ENCODE assay signal across 8 cellular contexts in the genomic region with DNA sequence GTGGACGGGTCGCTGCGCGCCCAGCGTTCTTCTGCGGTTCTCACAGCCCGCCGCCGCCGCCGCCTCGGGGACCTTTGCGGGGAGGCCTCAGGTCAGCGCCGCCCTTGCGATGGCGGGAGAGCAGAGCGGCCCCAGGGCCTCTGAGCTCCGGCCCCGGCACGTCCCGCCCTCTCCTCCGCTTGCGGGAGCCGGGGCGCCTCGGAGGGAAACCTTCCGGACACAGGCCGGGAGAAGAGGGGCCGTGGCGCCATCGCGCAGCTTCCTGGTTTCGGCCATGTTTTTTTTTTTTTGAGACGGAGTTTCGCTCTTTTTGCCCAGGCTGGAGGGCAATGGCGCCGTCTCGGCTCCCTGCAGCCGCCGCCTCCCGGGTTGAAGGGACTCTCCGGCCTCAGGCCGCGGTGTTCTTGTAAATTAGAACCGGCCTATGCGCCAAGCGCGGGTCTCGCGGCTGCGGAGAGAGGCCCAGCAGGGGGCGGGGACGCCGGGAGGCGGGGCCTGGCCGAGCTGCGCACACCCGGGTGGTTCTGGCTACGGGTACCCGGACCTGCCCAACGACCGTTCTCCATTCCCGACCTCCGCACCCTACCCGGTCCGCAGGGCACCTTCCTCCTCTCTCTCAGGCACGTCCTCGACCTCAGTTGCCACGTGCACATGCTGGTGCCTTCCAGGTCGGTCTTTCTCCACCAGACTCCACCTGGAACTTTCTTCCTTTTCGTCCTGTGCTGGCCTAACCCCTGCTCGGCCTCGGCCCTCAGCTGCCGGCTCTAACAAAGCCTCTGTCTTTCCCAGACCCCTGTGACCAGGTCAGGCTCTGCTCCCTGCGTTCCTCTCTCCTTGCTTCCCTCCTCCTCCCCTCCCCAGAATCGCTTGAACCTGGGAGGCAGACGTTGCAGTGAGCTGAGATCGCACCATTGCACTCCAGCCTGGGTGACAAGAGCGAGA. TPM values are rescaled to one million over a fixed set of nuclear protein-coding genes. Genes with fewer than 3 reads are reported as not detected.
DNase-seq lines count a peak whose midpoint lies in the region; ATAC-seq and TF ChIP-seq lines count a peak whose summit lies in the region.

No MANE protein-coding gene starts in this region.

- H3K36me3 ChIP-seq in WERI-Rb-1 (peaks cover 6% of the 10 kb centered on the region; the same call in 1 of the 2 replicates), iPS-20b (ENCODE audit: insufficient read depth, low read depth, low read length) (peaks cover 4% of the 10 kb centered on the region; the same call in 1 of the 2 replicates), smooth muscle cell (ENCODE audit: low read depth) (no peaks in the 10 kb centered on the region)

- H3K9ac ChIP-seq in iPS-20b (ENCODE audit: low read depth, low read length): peak overlapping the region; percentile 87
- H3K9ac ChIP-seq in smooth muscle cell (ENCODE audit: low read depth): peak overlapping the region; percentile 94

- H3K4me3 ChIP-seq in WERI-Rb-1 (ENCODE audit: low read depth, low read length) (peak overlapping the region; percentile 57), iPS-20b (ENCODE audit: low read length) (peak overlapping the region; percentile 78), smooth muscle cell (peak overlapping the region; percentile 96)

- peak; percentile 74 for ATAC-seq in HG02571 (IDR thresholded peaks at IDR 0.05; ENCODE audit: unreplicated experiment)

- H3K27me3 ChIP-seq in WERI-Rb-1 (ENCODE audit: insufficient read depth, low read depth, severe bottlenecking) (no peaks in the 10 kb centered on the region), iPS-20b (ENCODE audit: insufficient read depth, low read length) (peaks cover 36% of the 10 kb centered on the region), smooth muscle cell (ENCODE audit: low read depth) (no peaks in the 10 kb centered on the region)

- no peaks in the 10 kb centered on the region for H3K4me1 ChIP-seq in iPS-20b (ENCODE audit: insufficient read depth, low read length)
- H3K4me1 ChIP-seq in smooth muscle cell (ENCODE audit: low read depth): peaks cover 18% of the 10 kb centered on the region

- peak overlapping the region; percentile 98 for H2AFZ ChIP-seq in smooth muscle cell (ENCODE audit: low read depth)

- DNase-seq in DMS 273 (lab: John Stamatoyannopoulos, UW; ENCODE audit: unreplicated experiment): peak; percentile 78
- DNase-seq in DMS 273 treated with DMSO at 0.1 percent for 48 hours (lab: John Stamatoyannopoulos, UW): no peak
- DNase-seq in NCI-H1092 (lab: John Stamatoyannopoulos, UW): peak; percentile 16
- peak; percentile 61 for DNase-seq in WERI-Rb-1
- peak; percentile 85 to 86 for DNase-seq in T47D (ENCODE audit: low read depth in 1 of 2, low spot score in 1 of 2)
- peak; percentile 61 for DNase-seq in smooth muscle cell (lab: John Stamatoyannopoulos, UW; ENCODE audit: unreplicated experiment)

- H3K4me2 ChIP-seq in smooth muscle cell: peak overlapping the region; percentile 93

- TF ChIP-seq CTCF in WERI-Rb-1 (IDR thresholded peaks at IDR 0.05; ENCODE audit: low read depth, low read length) (no peak), smooth muscle cell (IDR thresholded peaks at IDR 0.05; ENCODE audit: borderline replicate concordance, insufficient read depth, poor library complexity, severe bottlenecking) (peak; percentile 28)

- WGBS in smooth muscle cell (ENCODE audit: low lambda C conversion rate): 4% methylated on average over 76 of the region's 80 CpGs

- H4K20me1 ChIP-seq in smooth muscle cell (ENCODE audit: low read depth): no peaks in the 10 kb centered on the region

- in situ Hi-C loops in T47D (cut with HindIII; ENCODE audit: low pct_unique_long_range_greater_than_20kb, low sequenced_read_pairs): no loop called here

- peaks cover 14% of the 10 kb centered on the region for H3K79me2 ChIP-seq in smooth muscle cell (ENCODE audit: low read depth)

- peak overlapping the region; percentile 93 for H3K27ac ChIP-seq in WERI-Rb-1
- no peak overlapping the region for H3K27ac ChIP-seq in iPS-20b (ENCODE audit: low read length)
- H3K27ac ChIP-seq in smooth muscle cell (ENCODE audit: low read depth): peak overlapping the region; percentile 94

- H3K9me3 ChIP-seq in WERI-Rb-1 (ENCODE audit: severe bottlenecking) (no peaks in the 10 kb centered on the region), iPS-20b (ENCODE audit: insufficient read depth, low read depth, low read length) (peaks cover 18% of the 10 kb centered on the region), smooth muscle cell (replicated peaks; ENCODE audit: low read depth) (no peaks in the 10 kb centered on the region)

- no peaks in the 10 kb centered on the region for H3F3A ChIP-seq in smooth muscle cell (ENCODE audit: low read depth)

RNA-seq across cellular contexts. Expression of a gene that starts 28.8 kb away (rescaled TPM):
- 128 and 144 TPM in 2 replicates for total RNA-seq in smooth muscle cell
- polyA plus RNA-seq in smooth muscle cell: 149 and 161 TPM in 2 replicates

RNA-seq across cellular contexts. Expression of a gene that starts 29.7 kb away (rescaled TPM):
- 9.2 and 14.5 TPM in 2 replicates for total RNA-seq in smooth muscle cell
- 6.4 and 10.0 TPM in 2 replicates for polyA plus RNA-seq in smooth muscle cell
